ENCODE assay signal across 7 cellular contexts in the genomic region with DNA sequence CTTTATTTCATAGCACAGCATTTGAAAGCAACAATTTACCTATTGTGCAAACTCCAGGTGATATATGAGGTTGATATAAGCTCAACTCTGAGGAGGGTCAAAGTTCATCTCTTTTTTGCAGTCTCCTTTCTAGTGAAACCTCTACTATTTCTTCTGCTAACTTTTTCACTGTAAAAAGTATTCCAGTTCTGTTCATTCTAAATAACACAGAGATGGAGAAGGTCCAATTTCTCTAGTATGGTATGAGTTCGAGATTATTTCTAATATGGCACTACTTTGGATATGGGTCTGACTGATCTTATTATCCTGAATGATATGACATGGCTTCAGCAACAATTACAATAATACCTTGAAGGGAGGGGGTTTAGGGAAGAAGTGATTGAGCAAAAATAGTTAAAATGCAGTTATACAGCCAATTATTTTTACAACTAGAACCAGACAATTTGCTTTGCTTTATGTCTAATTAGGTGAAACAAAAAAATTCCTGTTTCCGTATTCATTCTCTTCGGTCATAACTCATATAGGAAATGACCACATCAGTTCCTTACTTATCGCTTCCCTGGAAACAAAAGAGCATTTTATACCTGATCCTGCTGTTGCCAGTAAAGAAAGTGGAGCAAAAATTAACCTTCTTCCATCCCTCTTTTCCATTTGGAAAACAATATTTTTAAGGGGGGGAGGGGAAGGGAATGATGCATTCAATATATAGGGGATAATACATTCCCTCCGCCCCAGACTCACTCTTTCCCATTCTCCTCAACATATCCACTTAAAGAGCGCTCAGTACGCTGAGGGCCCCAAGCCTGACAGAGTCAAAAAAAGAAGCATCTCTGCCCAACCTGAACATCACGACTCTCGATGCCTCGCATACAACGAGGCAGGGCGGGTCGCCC.
A peak's percentile ranks its signal among the peaks of the same experiment; 100 is the strongest.
DNase-seq lines count a peak whose midpoint lies in the region; ATAC-seq lines count a peak whose summit lies in the region.

No MANE protein-coding gene starts in this region.

- no peaks in the 10 kb centered on the region for H3K9me3 ChIP-seq in muscle layer of duodenum (ENCODE audit: control insufficient read depth in 1 of 2, low read length in 2 of 2)

- H3K27me3 Mint-ChIP-seq in central memory CD8-positive, alpha-beta T cell, result peaks cover 57% of the 10 kb centered on the region

- DNase-seq in central memory CD8-positive, alpha-beta T cell (ENCODE audit: low spot score in 2 of 2), result no peak
- no peak for DNase-seq in activated effector memory CD4-positive, alpha-beta T cell treated with Interleukin-2 at 50 U/mL for 16 hours
- DNase-seq in stimulated activated CD4-positive, alpha-beta T cell treated with anti-CD3 and anti-CD28 coated beads, Interleukin-12 subunit alpha, Interleukin-12 subunit beta, amount 100 ng/mL, for 4 hours, result no peak

- H3K4me3 Mint-ChIP-seq in central memory CD8-positive, alpha-beta T cell, result peak overlapping the region; percentile 1

- no peaks in the 10 kb centered on the region for H3K36me3 ChIP-seq in muscle layer of duodenum (ENCODE audit: control insufficient read depth in 1 of 2, insufficient read depth in 2 of 2, low read length in 2 of 2)

- H3K4me1 ChIP-seq in muscle layer of duodenum (ENCODE audit: control insufficient read depth in 1 of 2, insufficient read depth in 2 of 2, low read length in 2 of 2), result no peaks in the 10 kb centered on the region

- H3K9me3 Mint-ChIP-seq in central memory CD8-positive, alpha-beta T cell, result no peaks in the 10 kb centered on the region

- H3K4me1 Mint-ChIP-seq in central memory CD8-positive, alpha-beta T cell, result no peaks in the 10 kb centered on the region

- H3K27ac Mint-ChIP-seq in central memory CD8-positive, alpha-beta T cell (ENCODE audit: low read depth), result no peak overlapping the region

- ATAC-seq in GM18868 (IDR thresholded peaks at IDR 0.05; ENCODE audit: unreplicated experiment) (peak; percentile 47), HG03460 (IDR thresholded peaks at IDR 0.05; ENCODE audit: unreplicated experiment) (peak; percentile 31), HG03432 (IDR thresholded peaks at IDR 0.05; ENCODE audit: unreplicated experiment) (no peak)
- ATAC-seq in central memory CD8-positive, alpha-beta T cell (replicated peaks; ENCODE audit: extremely low read depth, poor library complexity, severe bottlenecking), result no peak

- peak overlapping the region; percentile 64 to 88 for H3K4me3 ChIP-seq in muscle layer of duodenum (ENCODE audit: low read depth in 1 of 2, low read length in 2 of 2)

- no peaks in the 10 kb centered on the region for H3K36me3 Mint-ChIP-seq in central memory CD8-positive, alpha-beta T cell (ENCODE audit: insufficient read depth)

- H3K27me3 ChIP-seq in muscle layer of duodenum (ENCODE audit: low read depth, low read length), result no peaks in the 10 kb centered on the region

- peak overlapping the region; percentile 77 for H3K27ac ChIP-seq in muscle layer of duodenum (ENCODE audit: low read length)

Comparison
In these comparisons a context has a peak if more than half of its experiments do, and no peak if none do; other contexts are left out.
1. ATAC-seq: peak in GM18868 (single experiment) and HG03460 (single experiment); none in central memory CD8-positive, alpha-beta T cell (single experiment) and HG03432 (single experiment).